ENCODE assay signal across 8 cellular contexts in the genomic region with DNA sequence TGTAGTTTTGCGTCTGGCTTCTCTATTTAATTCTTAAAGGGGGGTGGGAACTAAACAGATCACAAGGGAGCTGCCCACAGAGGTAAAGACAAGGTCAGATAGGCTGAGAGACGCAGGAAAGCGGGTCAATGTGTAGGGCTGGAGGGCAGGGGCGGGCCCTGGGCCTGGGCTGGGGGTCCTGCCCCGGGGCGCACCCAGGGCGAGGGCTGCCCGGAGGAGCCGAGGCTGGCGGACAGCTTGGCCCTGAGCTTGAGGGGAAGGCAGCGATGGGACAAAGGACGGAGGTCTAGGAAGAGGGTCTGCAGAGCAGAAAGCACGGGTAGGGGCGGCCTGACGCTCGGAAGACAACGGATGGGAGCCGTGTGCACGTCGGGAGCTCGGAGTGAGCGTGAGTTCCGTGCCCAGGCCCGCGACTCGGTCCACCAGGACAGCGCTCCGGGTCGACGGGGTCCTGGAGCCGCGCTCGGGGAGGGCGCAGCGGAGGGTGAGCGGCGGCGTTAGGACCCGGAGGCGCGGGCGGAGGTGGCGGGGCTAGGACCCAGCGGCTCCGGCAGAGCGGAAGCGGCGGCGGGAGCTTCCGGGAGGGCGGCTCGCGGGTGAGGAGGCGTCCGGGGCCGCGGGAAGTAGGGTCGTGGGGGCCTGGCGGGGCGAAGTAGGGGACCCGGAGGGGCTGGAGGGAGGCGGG. TPM values are rescaled to one million over a fixed set of nuclear protein-coding genes. Genes with fewer than 3 reads are reported as not detected.
DNase-seq lines count a peak whose midpoint lies in the region; TF ChIP-seq lines count a peak whose summit lies in the region.
"Not testable (repeated sequence)": the region's sequence is repeated elsewhere in the genome, so short reads cannot be mapped to it uniquely, and the experiment has no call there.

No MANE protein-coding gene starts in this region.

- peak overlapping the region; percentile 98 for H3K23ac ChIP-seq in neuronal stem cell (ENCODE audit: low read depth, low read length, poor library complexity)

- peak overlapping the region; percentile 97 for H3K9ac ChIP-seq in neuronal stem cell (ENCODE audit: low read depth, low read length, poor library complexity)

- not testable (repeated sequence) for H3K9me3 ChIP-seq in neuronal stem cell (replicated peaks in 1 of 2; ENCODE audit: control insufficient read depth in 2 of 2, insufficient read depth in 1 of 2, low read depth in 1 of 2, low read length in 2 of 2)

- peak overlapping the region; percentile 97 for H2AFZ ChIP-seq in neuronal stem cell (ENCODE audit: low read length)

- CTCF ChIA-PET in RWPE1 (lab: Yijun Ruan, JAX), result not testable (repeated sequence)

- peak overlapping the region; percentile 98 for H3K18ac ChIP-seq in neuronal stem cell (ENCODE audit: low read length)

- peak overlapping the region; percentile 74 for H3K27ac ChIP-seq in RWPE1
- peak overlapping the region; percentile 72 for H3K27ac ChIP-seq in neuronal stem cell (replicated peaks; ENCODE audit: low read length)

- H2BK120ac ChIP-seq in neuronal stem cell (ENCODE audit: low read depth, low read length), result not testable (repeated sequence)

- H2BK12ac ChIP-seq in neuronal stem cell (ENCODE audit: low read length), result not testable (repeated sequence)

- peak; percentile 31 for DNase-seq in AG09319 (ENCODE audit: extremely low read depth, low read depth)
- peak; percentile 42 for DNase-seq in H4 (ENCODE audit: low spot score)
- DNase-seq in RWPE1 (ENCODE audit: low spot score), result peak; percentile 53
- DNase-seq in activated T-cell treated with anti-CD3 and anti-CD28 coated beads, Interleukin-2, amount 50 U/mL, for 1 hour, result peak; percentile 79
- peak; percentile 35 for DNase-seq in dedifferentiated amniotic fluid mesenchymal stem cell (ENCODE audit: extremely low spot score)
- DNase-seq in neuronal stem cell (ENCODE audit: low spot score), result peak; percentile 72
- peak; percentile 58 for DNase-seq in stimulated activated CD8-positive, alpha-beta memory T cell treated with anti-CD3 and anti-CD28 coated beads, Interleukin-15, amount 100 ng/mL, for 1 hour (ENCODE audit: low read depth)

- H3K14ac ChIP-seq in neuronal stem cell (ENCODE audit: low read length), result peak overlapping the region; percentile 94

- not testable (repeated sequence) for H3K27me3 ChIP-seq in neuronal stem cell (ENCODE audit: control insufficient read depth in 3 of 3, insufficient read depth in 3 of 3, low read depth in 1 of 3, low read length in 3 of 3)

- H2BK15ac ChIP-seq in neuronal stem cell (ENCODE audit: low read length), result peak overlapping the region; percentile 43

- H3K79me1 ChIP-seq in neuronal stem cell (ENCODE audit: low read depth, low read length), result not testable (repeated sequence)

- H3K4me1 ChIP-seq in neuronal stem cell (ENCODE audit: control insufficient read depth in 2 of 2, insufficient read depth in 1 of 2, low read depth in 1 of 2, low read length in 2 of 2), result not testable (repeated sequence)

- not testable (repeated sequence) for H3K36me3 ChIP-seq in neuronal stem cell (replicated peaks in 1 of 2; ENCODE audit: control insufficient read depth in 2 of 2, insufficient read depth in 2 of 2, low read length in 2 of 2)

- not testable (repeated sequence) for TF ChIP-seq CTCF in AG09319 (IDR thresholded peaks at IDR 0.05; ENCODE audit: low read depth, low read length); RWPE1 (conservative IDR thresholded peaks at IDR 0.05; ENCODE audit: low read depth)

- not testable (repeated sequence) for H4K8ac ChIP-seq in neuronal stem cell (ENCODE audit: low read depth, low read length)

- H3K4me2 ChIP-seq in neuronal stem cell (ENCODE audit: insufficient read depth, low read length, poor library complexity, severe bottlenecking), result peak overlapping the region; percentile 93

- H2AK5ac ChIP-seq in neuronal stem cell (ENCODE audit: low read depth, low read length), result not testable (repeated sequence)

- no CpG with 5 or more reads among the region's 62 CpGs for WGBS in neuronal stem cell (ENCODE audit: extremely low coverage in 2 of 2, insufficient read length in 2 of 2, insufficient replicate concordance in 1 of 2), 2 donors

- peak overlapping the region; percentile 75 for H2BK5ac ChIP-seq in neuronal stem cell (ENCODE audit: low read length)

- not testable (repeated sequence) for H3K4ac ChIP-seq in neuronal stem cell (ENCODE audit: low read length)

- POLR2A ChIA-PET in RWPE1 (lab: Yijun Ruan, JAX; ENCODE audit: low non-redundant PET), result not testable (repeated sequence)

- H3K4me3 ChIP-seq in iPS-11a (ENCODE audit: low read depth, low read length) (peak overlapping the region; percentile 51), neuronal stem cell (ENCODE audit: low read length in 2 of 2) (peak overlapping the region; percentile 61 to 79)

- not testable (repeated sequence) for H4K91ac ChIP-seq in neuronal stem cell (ENCODE audit: low read depth, low read length, poor library complexity)

RNA-seq across cellular contexts. Expression of gene RABL2A, which starts 43.4 kb away (rescaled TPM):
- total RNA-seq in H4 (2014; rRNA removed; shearing (Covaris generic)), result 4.5 and 6.4 TPM in 2 replicates
- 25.1 TPM for polyA plus RNA-seq in neuronal stem cell (2013, experiment 1 of 2)
- 23.4 TPM for polyA plus RNA-seq in neuronal stem cell (2013, experiment 2 of 2)

Comparison
In these comparisons a context has a peak if more than half of its experiments do, and no peak if none do; other contexts are left out.
1. Peak in every context shown above with its lines: DNase-seq, H3K4me3 ChIP-seq and H3K27ac ChIP-seq.